Comparison of ENCODE assay signal across 19 cellular contexts in genomic region chr1:171344473-171344820, GRCh38. TPM values are rescaled to one million over a fixed set of nuclear protein-coding genes. Genes with fewer than 3 reads are reported as not detected.
DNase-seq lines count a peak whose midpoint lies in the region; ATAC-seq, FAIRE-seq and TF ChIP-seq lines count a peak whose summit lies in the region.
"Had no signal": no experiment of that assay in that cellular context is flagged by ENCODE, and none has a peak within 500 bp of the region (broad histone marks: within the 10 kb centered on the region; RNA-seq: fewer than 3 reads in every experiment).

No MANE protein-coding gene starts in this region.

- peak overlapping the region; percentile 42 for H3K4me2 ChIP-seq in HepG2 (ENCODE audit: low read depth, low read length)

- peaks cover 0 to 12% (median 0%) of the 10 kb centered on the region in 12 donors for H3K9me3 ChIP-seq in heart left ventricle
- H3K9me3 ChIP-seq in HepG2 (ENCODE audit: low read length), result peaks cover 16% of the 10 kb centered on the region
- no peaks in the 10 kb centered on the region for H3K9me3 ChIP-seq in aorta (ENCODE audit: control insufficient read depth, low read length)
- H3K9me3 ChIP-seq: SJCRH30, suprapubic skin had no signal

- CTCF ChIA-PET in HepG2 (lab: Yijun Ruan, JAX; ENCODE audit: low intra/inter-chr PET ratio, low total read pairs), result no interaction called here

- no peaks in the 10 kb centered on the region for H3K4me1 ChIP-seq in heart left ventricle
- H3K4me1 ChIP-seq in HepG2 (ENCODE audit: insufficient read depth, low read length), result peaks cover 14% of the 10 kb centered on the region
- H3K4me1 ChIP-seq in aorta (ENCODE audit: control insufficient read depth in 1 of 2, insufficient read depth in 2 of 2, low read length in 2 of 2), result no peaks in the 10 kb centered on the region
- H3K4me1 ChIP-seq: SJCRH30 had no signal

- H3K27ac ChIP-seq in heart left ventricle (no peak overlapping the region), HepG2 (ENCODE audit: extremely low read length, insufficient read depth, low read length) (no peak overlapping the region), aorta (ENCODE audit: low read depth in 1 of 2, low read length in 2 of 2) (no peak overlapping the region)
- H3K27ac ChIP-seq: SJCRH30, suprapubic skin had no signal

- 0 out of 4 replicates have a peak, but pooled peaks of 1 of the 2 experiments have one; percentile 30 for TF ChIP-seq EP300 in HepG2 (IDR thresholded peaks at IDR 0.05; ENCODE audit: low read depth in 2 of 2, low read length in 2 of 2)
- TF ChIP-seq EP300 in HepG2 (CRISPR knock-in tag; IDR thresholded peaks at IDR 0.05; ENCODE audit: borderline replicate concordance), result no peak

- FAIRE-seq in HepG2 (lab: Jason Lieb, UNC), result peak; percentile 80

- POLR2A ChIA-PET in HepG2 (lab: Yijun Ruan, JAX), result no interaction called here

- ATAC-seq in Right ventricle myocardium superior (ENCODE audit: poor library complexity) (peak; percentile 73), heart left ventricle (no peak), HepG2 (peak; percentile 81), aorta (ENCODE audit: low FRiP score) (peak; percentile 59), GM18498 (IDR thresholded peaks at IDR 0.05; ENCODE audit: unreplicated experiment) (no peak)
- ATAC-seq: esophagus mucosa, PC-3 had no signal

- WGBS in heart left ventricle, 4 donors, result 55 to 71% (median 70%) methylated on average over 6 of the region's 6 CpGs
- WGBS in HepG2 (ENCODE audit: low lambda C conversion rate), result 2% methylated on average over 6 of the region's 6 CpGs
- 41 to 49% methylated on average over 6 of the region's 6 CpGs for WGBS in aorta, 2 donors

- intact Hi-C loops in Right ventricle myocardium superior (cut with DNase I), result no loop called here
- intact Hi-C loops in heart left ventricle (cut with DNase I), result no loop called here
- intact Hi-C loops in HepG2 (cut with micrococcal nuclease; ENCODE audit: unreplicated experiment), result no loop called here
- intact Hi-C loops in aorta (cut with DNase I), result no loop called here

- H3K36me3 ChIP-seq in heart left ventricle (peaks cover 0 to 3% (median 0%) of the 10 kb centered on the region in 9 donors), HepG2 (replicated peaks in 1 of 2; ENCODE audit: control insufficient read depth in 1 of 2, insufficient read depth in 2 of 2, low read length in 2 of 2) (no peaks in the 10 kb centered on the region), aorta (ENCODE audit: control insufficient read depth in 1 of 2, insufficient read depth in 2 of 2, low read length in 1 of 2) (no peaks in the 10 kb centered on the region)
- H3K36me3 ChIP-seq: SJCRH30, suprapubic skin had no signal

- TF ChIP-seq POLR2A in heart left ventricle (IDR thresholded peaks at IDR 0.05) (no peak), HepG2 (IDR thresholded peaks at IDR 0.05; ENCODE audit: insufficient read depth in 1 of 2, low read depth in 2 of 2, low read length in 2 of 2) (no peak)

- H3K79me2 ChIP-seq in HepG2 (ENCODE audit: insufficient read depth, low read length), result no peaks in the 10 kb centered on the region

- in situ Hi-C loops in HepG2 (cut with HindIII; ENCODE audit: extremely low pct_ligation_motif_present, low pct_unique_long_range_greater_than_20kb), result no loop called here

- no peaks in the 10 kb centered on the region for H4K20me1 ChIP-seq in HepG2 (ENCODE audit: insufficient read depth, low read length)

- BruUV-seq in HepG2 (replicated peaks; lab: Mats Ljungman, UMichigan), result no TSS peak

- TF ChIP-seq RAD21 in HepG2 (CRISPR knock-in tag; IDR thresholded peaks at IDR 0.05), result no peak

- H2AFZ ChIP-seq in HepG2 (ENCODE audit: low read length), result no peak overlapping the region

- H3K27me3 ChIP-seq in heart left ventricle, result no peaks in the 10 kb centered on the region
- no peaks in the 10 kb centered on the region for H3K27me3 ChIP-seq in HepG2 (ENCODE audit: control insufficient read depth in 1 of 2, insufficient read depth in 2 of 2, low read length in 2 of 2)
- no peaks in the 10 kb centered on the region for H3K27me3 ChIP-seq in aorta (ENCODE audit: control insufficient read depth in 1 of 2, insufficient read depth in 2 of 2, low read length in 1 of 2)
- H3K27me3 ChIP-seq: SJCRH30, suprapubic skin had no signal

- TF ChIP-seq CTCF in heart left ventricle (IDR thresholded peaks at IDR 0.05) (no peak), HepG2 (CRISPR knock-in tag; IDR thresholded peaks at IDR 0.05) (no peak)

- H3K4me3 ChIP-seq in heart left ventricle (no peak overlapping the region), HepG2 (replicated peaks in 1 of 3; ENCODE audit: insufficient read depth in 1 of 3, low read depth in 2 of 3, low read length in 3 of 3) (no peak overlapping the region), aorta (ENCODE audit: low read length in 2 of 2) (no peak overlapping the region)
- H3K4me3 ChIP-seq: SJCRH30, suprapubic skin had no signal

- no peak for DNase-seq in Right ventricle myocardium superior
- DNase-seq in heart left ventricle, result no peak
- peak; percentile 8 for DNase-seq in fibroblast of peridontal ligament (ENCODE audit: extremely low read depth)
- peak; percentile 47 for DNase-seq in HepG2 (ENCODE audit: low spot score)
- DNase-seq in aorta, result no peak
- DNase-seq in kidney glomerular epithelial cell (lab: John Stamatoyannopoulos, UW), result no peak
- no peak for DNase-seq in occipital lobe (lab: John Stamatoyannopoulos, UW)
- DNase-seq: activated CD4-positive, alpha-beta T cell treated with anti-CD3 and anti-CD28 coated beads, Interleukin-2, amount 10 ng/mL, durations not matched to agents 7 days and 5 days; activated gamma-delta T cell; amygdala; C1 segment of cervical spinal cord; naive B cell; NCI-H1436; PC-3; right cardiac atrium; SJCRH30 had no signal

- no peak overlapping the region for H3K9ac ChIP-seq in HepG2 (ENCODE audit: insufficient read depth, low read depth, low read length)

TF ChIP-seq in HepG2, 621 proteins besides CTCF, POLR2A, EP300 and RAD21 (continues in another document):
- no peak for TF ChIP-seq ZBTB38 (CRISPR knock-in tag; IDR thresholded peaks at IDR 0.05)
- no peak for TF ChIP-seq FIP1L1 (IDR thresholded peaks at IDR 0.05; ENCODE audit: borderline replicate concordance, insufficient read depth, low read depth, low read length)
- TF ChIP-seq EEA1 (CRISPR knock-in tag; IDR thresholded peaks at IDR 0.05; ENCODE audit: borderline replicate concordance), result no peak
- TF ChIP-seq NFIC (IDR thresholded peaks at IDR 0.05; ENCODE audit: low read length), result 0 out of 2 replicates have a peak, but pooled peaks have one; percentile 30
- TF ChIP-seq NR2C2 (CRISPR knock-in tag; IDR thresholded peaks at IDR 0.05; ENCODE audit: borderline replicate concordance), result no peak
- TF ChIP-seq TIGD3 (CRISPR knock-in tag; IDR thresholded peaks at IDR 0.05; ENCODE audit: borderline replicate concordance), result no peak
- peak; percentile 23; the same call in 1 of the 2 replicates for TF ChIP-seq ZNF556 (CRISPR knock-in tag; IDR thresholded peaks at IDR 0.05; ENCODE audit: borderline replicate concordance)
- TF ChIP-seq ZNF580 (CRISPR knock-in tag; IDR thresholded peaks at IDR 0.05; ENCODE audit: borderline replicate concordance, low read depth), result no peak
- TF ChIP-seq RFX1 (IDR thresholded peaks at IDR 0.05), result no peak
- no peak for TF ChIP-seq SKI (IDR thresholded peaks at IDR 0.05; ENCODE audit: partially characterized antibody)
- peak; percentile 46; the same call in 1 of the 2 replicates for TF ChIP-seq KAT8 (CRISPR knock-in tag; IDR thresholded peaks at IDR 0.05)

RNA-seq across cellular contexts. Expression of gene FMO4, which starts 30.5 kb away (rescaled TPM):
- total RNA-seq in Right ventricle myocardium superior, result 3.8 TPM
- 10 to 100 TPM in 1 of 9 donors, 1 to 10 TPM in 8; 2.7 to 10.1 (median 5.9) TPM for total RNA-seq in heart left ventricle
- polyA plus RNA-seq in heart left ventricle, result 1 to 10 TPM; 1.9 to 4.9 TPM
- 0.07 and 0.36 TPM in 2 replicates for total RNA-seq in HepG2 (2016; rRNA removed; fragmentation: Illumina TruSeq; extraction: Trizol)
- not detected in 2 replicates for total RNA-seq in HepG2 (2016; cell fraction: cytosol; rRNA removed; fragmentation: Illumina TruSeq; extraction: Trizol; ENCODE audit: low read depth)
- total RNA-seq in HepG2 (2016; cell fraction: insoluble cytoplasmic fraction; rRNA removed; fragmentation: Illumina TruSeq; extraction: Trizol), result 0.37 and 0.56 TPM in 2 replicates
- total RNA-seq in HepG2 (2016; cell fraction: membrane; rRNA removed; fragmentation: Illumina TruSeq; extraction: Trizol), result 0.06 and 0.17 TPM in 2 replicates
- 0.34 TPM in 1 of 2 replicates, not detected in the other for total RNA-seq in HepG2 (2016; cell fraction: nucleus; rRNA removed; fragmentation: Illumina TruSeq; extraction: Trizol)
- 0.10 and 0.29 TPM in 2 replicates for polyA plus RNA-seq in HepG2 (2011; rRNA removed)
- 0.10 and 0.11 TPM in 2 replicates for polyA plus RNA-seq in HepG2 (2011; cell fraction: cytosol; rRNA removed)
- polyA plus RNA-seq in HepG2 (2011; cell fraction: nucleus; rRNA removed), result 0.05 TPM in 1 of 2 replicates, not detected in the other
- 0.17 and 0.34 TPM in 2 replicates for polyA plus RNA-seq in HepG2 (2012)
- polyA plus RNA-seq in HepG2 (2016; cell fraction: cytosol; fragmentation: Illumina TruSeq; extraction: Trizol; ENCODE audit: low read depth), result not detected in 2 replicates
- polyA plus RNA-seq in HepG2 (2016; cell fraction: insoluble cytoplasmic fraction; fragmentation: Illumina TruSeq; extraction: Trizol; ENCODE audit: low read depth), result 0.40 and 0.42 TPM in 2 replicates
- not detected in 2 replicates for polyA plus RNA-seq in HepG2 (2016; cell fraction: membrane; fragmentation: Illumina TruSeq; extraction: Trizol; ENCODE audit: low read depth)
- polyA plus RNA-seq in HepG2 (2016; cell fraction: nucleus; fragmentation: Illumina TruSeq; extraction: Trizol; ENCODE audit: insufficient read depth, low read depth), result not detected in 2 replicates
- polyA minus RNA-seq in HepG2 (2011; rRNA and poly(A)+ RNA removed; ENCODE audit: low replicate concordance), result 0.07 TPM in 1 of 2 replicates, not detected in the other
- not detected in 2 replicates for polyA minus RNA-seq in HepG2 (2011; cell fraction: cytosol; rRNA and poly(A)+ RNA removed)
- polyA minus RNA-seq in HepG2 (2011; cell fraction: nucleus; rRNA and poly(A)+ RNA removed), result 0.52 TPM in 1 of 2 replicates, not detected in the other
- 10 to 100 TPM in 1 of 2 donors, 1 to 10 TPM in 1; 9.6 to 12.3 TPM for total RNA-seq in aorta
- 1 to 10 TPM; 8.4 to 9.4 TPM for polyA plus RNA-seq in aorta
- 1.9 TPM for total RNA-seq in occipital lobe

Comparison
In these comparisons a context has a peak if more than half of its experiments do, and no peak if none do; other contexts are left out.
1. ATAC-seq: peak in Right ventricle myocardium superior (single experiment), HepG2 (single experiment) and aorta (single experiment); none in heart left ventricle (0 of 4) and GM18498 (single experiment).
2. DNase-seq: peak in fibroblast of peridontal ligament (single experiment) and HepG2 (single experiment); none in Right ventricle myocardium superior (single experiment), heart left ventricle (0 of 5), aorta (0 of 2), kidney glomerular epithelial cell (single experiment) and occipital lobe (single experiment).